9 cellular contexts compared by ENCODE assay signal in genomic region chr12:102120886-102121285, GRCh38. TPM values are rescaled to one million over a fixed set of nuclear protein-coding genes. Genes with fewer than 3 reads are reported as not detected.
DNase-seq lines count a peak whose midpoint lies in the region; ATAC-seq, FAIRE-seq and TF ChIP-seq lines count a peak whose summit lies in the region.
"Had no signal": no experiment of that assay in that cellular context is flagged by ENCODE, and none has a peak within 500 bp of the region (broad histone marks: within the 10 kb centered on the region; RNA-seq: fewer than 3 reads in every experiment).

No MANE protein-coding gene starts in this region.

- CTCF ChIA-PET in activated CD4-positive, alpha-beta T cell treated with anti-CD3 and anti-CD28 coated beads for 36 hours (lab: Charles Lee) = interaction anchor here (0.6 to 1.2 kb wide), 3 partner anchors 10 to 203 kb away, joined by 3 read pairs; no protein-coding TSS in a partner anchor

- no peak overlapping the region for H3K9ac ChIP-seq in kidney (ENCODE audit: low read length in 2 of 2)

- TF ChIP-seq CTCF in LNCaP clone FGC (IDR thresholded peaks at IDR 0.05; ENCODE audit: control insufficient read depth, extremely low read depth, insufficient read depth) (no peak), kidney (IDR thresholded peaks at IDR 0.05; ENCODE audit: borderline replicate concordance, extremely low read depth, insufficient read depth) (no peak)

- H3K4me1 ChIP-seq in kidney (ENCODE audit: control insufficient read depth in 1 of 2, insufficient read depth in 1 of 2, low read depth in 1 of 2, low read length in 2 of 2) = peaks cover 13 to 14% of the 10 kb centered on the region in 2 donors

- H3K9me3 ChIP-seq in kidney (ENCODE audit: control insufficient read depth in 1 of 2, low read length in 2 of 2) = no peaks in the 10 kb centered on the region

- no peak for FAIRE-seq in kidney (lab: Jason Lieb, UNC)
- FAIRE-seq: islet of Langerhans had no signal

- peaks cover 19% of the 10 kb centered on the region for H3K4me1 Mint-ChIP-seq in activated CD4-positive, alpha-beta T cell treated with anti-CD3 and anti-CD28 coated beads for 36 hours
- peaks cover 35% of the 10 kb centered on the region for H3K4me1 Mint-ChIP-seq in activated naive CD8-positive, alpha-beta T cell treated with anti-CD3 and anti-CD28 coated beads, Interleukin-2, amount 10 ng/mL, durations not matched to agents 7 days and 5 days

- H3K4me3 ChIP-seq in LNCaP clone FGC (ENCODE audit: low read depth, low read length) = peak overlapping the region; percentile 82
- H3K4me3 ChIP-seq in kidney (ENCODE audit: low read length in 2 of 2) = peak overlapping the region; percentile 83 to 89

- no peak for ATAC-seq in activated CD4-positive, alpha-beta T cell treated with anti-CD3 and anti-CD28 coated beads for 36 hours
- ATAC-seq in activated naive CD8-positive, alpha-beta T cell treated with anti-CD3 and anti-CD28 coated beads, Interleukin-2, amount 10 ng/mL, durations not matched to agents 7 days and 5 days (ENCODE audit: low read depth) = no peak
- ATAC-seq in HG03442 (IDR thresholded peaks at IDR 0.05; ENCODE audit: unreplicated experiment) (no peak), HG02678 (IDR thresholded peaks at IDR 0.05; ENCODE audit: unreplicated experiment) (no peak)

- peak; percentile 23 for DNase-seq in activated CD4-positive, alpha-beta T cell treated with anti-CD3 and anti-CD28 coated beads for 36 hours
- DNase-seq in activated CD4-positive, alpha-beta T cell treated with anti-CD3 and anti-CD28 coated beads for 4 hours = no peak
- DNase-seq in LNCaP clone FGC (ENCODE audit: low read depth) (peak; percentile 43), kidney (no peak), anterior cingulate cortex (lab: John Stamatoyannopoulos, UW) (no peak)
- DNase-seq in activated naive CD8-positive, alpha-beta T cell treated with anti-CD3 and anti-CD28 coated beads, Interleukin-2, amount 10 ng/mL, durations not matched to agents 7 days and 5 days = no peak

- intact Hi-C loops in activated CD4-positive, alpha-beta T cell treated with anti-CD3 and anti-CD28 coated beads for 36 hours (cut with DNase I, micrococcal nuclease) = loop anchor here (1.0 to 10.0 kb wide), 5 partner anchors 59 to 1856 kb away; partner anchors contain the start of genes DEPDC4 (in 1 of the 2), DRAM1 (in 1 of the 2), GNPTAB (in 1 of the 2) and SCYL2 (in 1 of the 2)
- intact Hi-C loops in kidney (cut with DNase I) = no loop called here

- H3K4me3 Mint-ChIP-seq in activated CD4-positive, alpha-beta T cell treated with anti-CD3 and anti-CD28 coated beads for 36 hours = peak overlapping the region; percentile 95
- H3K4me3 Mint-ChIP-seq in activated naive CD8-positive, alpha-beta T cell treated with anti-CD3 and anti-CD28 coated beads, Interleukin-2, amount 10 ng/mL, durations not matched to agents 7 days and 5 days = peak overlapping the region; percentile 97

- H3K36me3 Mint-ChIP-seq in activated CD4-positive, alpha-beta T cell treated with anti-CD3 and anti-CD28 coated beads for 36 hours (ENCODE audit: low read depth) = peaks cover 36% of the 10 kb centered on the region
- peaks cover 23% of the 10 kb centered on the region for H3K36me3 Mint-ChIP-seq in activated naive CD8-positive, alpha-beta T cell treated with anti-CD3 and anti-CD28 coated beads, Interleukin-2, amount 10 ng/mL, durations not matched to agents 7 days and 5 days

- POLR2A ChIA-PET in activated CD4-positive, alpha-beta T cell treated with anti-CD3 and anti-CD28 coated beads for 36 hours (lab: Charles Lee) = no interaction called here
- POLR2A ChIA-PET in activated naive CD8-positive, alpha-beta T cell treated with anti-CD3 and anti-CD28 coated beads, Interleukin-2, amount 10 ng/mL, durations not matched to agents 7 days and 5 days (lab: Charles Lee) = interaction anchor here (1.4 to 3.2 kb wide), 2 partner anchors 59 to 358 kb away, joined by 3 to 19 read pairs; partner anchors contain the start of gene WASHC3

- H3K27me3 Mint-ChIP-seq in activated CD4-positive, alpha-beta T cell treated with anti-CD3 and anti-CD28 coated beads for 36 hours = no peaks in the 10 kb centered on the region
- no peaks in the 10 kb centered on the region for H3K27me3 Mint-ChIP-seq in activated naive CD8-positive, alpha-beta T cell treated with anti-CD3 and anti-CD28 coated beads, Interleukin-2, amount 10 ng/mL, durations not matched to agents 7 days and 5 days

- peak overlapping the region; percentile 95 for H3K27ac Mint-ChIP-seq in activated CD4-positive, alpha-beta T cell treated with anti-CD3 and anti-CD28 coated beads for 36 hours
- peak overlapping the region; percentile 94 for H3K27ac Mint-ChIP-seq in activated naive CD8-positive, alpha-beta T cell treated with anti-CD3 and anti-CD28 coated beads, Interleukin-2, amount 10 ng/mL, durations not matched to agents 7 days and 5 days

- no peak overlapping the region for H3K27ac ChIP-seq in kidney (ENCODE audit: low read depth in 2 of 2, low read length in 2 of 2)

- H3K36me3 ChIP-seq in kidney (ENCODE audit: control insufficient read depth in 1 of 2, insufficient read depth in 2 of 2, low read length in 2 of 2) = peaks cover 0 to 5% of the 10 kb centered on the region in 2 donors

- H3K9me3 Mint-ChIP-seq in activated CD4-positive, alpha-beta T cell treated with anti-CD3 and anti-CD28 coated beads for 36 hours (ENCODE audit: low read depth) = no peaks in the 10 kb centered on the region
- no peaks in the 10 kb centered on the region for H3K9me3 Mint-ChIP-seq in activated naive CD8-positive, alpha-beta T cell treated with anti-CD3 and anti-CD28 coated beads, Interleukin-2, amount 10 ng/mL, durations not matched to agents 7 days and 5 days

RNA-seq across cellular contexts. Expression of gene PARPBP, which starts 0.9 kb away (rescaled TPM):
- total RNA-seq in activated CD4-positive, alpha-beta T cell treated with anti-CD3 and anti-CD28 coated beads for 36 hours = 10 to 100 TPM; 21.7 to 26.4 TPM
- total RNA-seq in activated naive CD8-positive, alpha-beta T cell treated with anti-CD3 and anti-CD28 coated beads, Interleukin-2, amount 10 ng/mL, durations not matched to agents 7 days and 5 days = 10 to 100 TPM; 19.0 to 20.5 TPM
- total RNA-seq in kidney = 2.8 TPM
- polyA plus RNA-seq in kidney (ENCODE audit: insufficient read depth, low read depth, low replicate concordance) = 1.1 TPM

RNA-seq across cellular contexts. Expression of gene NUP37, which starts 1.0 kb away (rescaled TPM):
- total RNA-seq in activated CD4-positive, alpha-beta T cell treated with anti-CD3 and anti-CD28 coated beads for 36 hours = 100 to 1,000 TPM; 100 to 108 TPM
- total RNA-seq in activated naive CD8-positive, alpha-beta T cell treated with anti-CD3 and anti-CD28 coated beads, Interleukin-2, amount 10 ng/mL, durations not matched to agents 7 days and 5 days = 10 to 100 TPM; 47.7 to 49.2 TPM
- total RNA-seq in kidney = 23.2 TPM
- 26.7 TPM for polyA plus RNA-seq in kidney (ENCODE audit: insufficient read depth, low read depth, low replicate concordance)

RNA-seq across cellular contexts. Expression of gene WASHC3, which starts 59.1 kb away (rescaled TPM):
- 10 to 100 TPM; 36.1 to 64.4 TPM for total RNA-seq in activated CD4-positive, alpha-beta T cell treated with anti-CD3 and anti-CD28 coated beads for 36 hours
- total RNA-seq in activated naive CD8-positive, alpha-beta T cell treated with anti-CD3 and anti-CD28 coated beads, Interleukin-2, amount 10 ng/mL, durations not matched to agents 7 days and 5 days = 10 to 100 TPM; 53.2 to 58.0 TPM
- 33.0 TPM for total RNA-seq in kidney
- polyA plus RNA-seq in kidney (ENCODE audit: insufficient read depth, low read depth, low replicate concordance) = 95.9 TPM

Comparison
In these comparisons a context has a peak if more than half of its experiments do, and no peak if none do; other contexts are left out.
1. DNase-seq: peak in activated CD4-positive, alpha-beta T cell treated with anti-CD3 and anti-CD28 coated beads for 36 hours (single experiment) and LNCaP clone FGC (single experiment); none in activated CD4-positive, alpha-beta T cell treated with anti-CD3 and anti-CD28 coated beads for 4 hours (0 of 2), activated naive CD8-positive, alpha-beta T cell treated with anti-CD3 and anti-CD28 coated beads, Interleukin-2, amount 10 ng/mL, durations not matched to agents 7 days and 5 days (single experiment), kidney (single experiment) and anterior cingulate cortex (0 of 58).